Comparison of ENCODE assay signal across 1 cellular context in genomic region chr9:91065231-91066041, GRCh38.
TF ChIP-seq lines count a peak whose summit lies in the region.

No MANE protein-coding gene starts in this region.

TF ChIP-seq in IMR-90, 13 proteins besides CTCF, POLR2A, EP300 and RAD21 (continued from another document):
- TF ChIP-seq ELK1 (IDR thresholded peaks at IDR 0.05; ENCODE audit: borderline replicate concordance, low read depth, low read length) (no peak), SMC3 (IDR thresholded peaks at IDR 0.05; ENCODE audit: low read depth, low read length) (no peak), MXI1 (IDR thresholded peaks at IDR 0.05; ENCODE audit: borderline replicate concordance, low read depth, low read length) (no peak), USF2 (IDR thresholded peaks at IDR 0.05; ENCODE audit: low read depth, low read length) (no peak)
